In genomic region chr6:167993831-167994230, GRCh38 we compare ENCODE assay signal across 25 cellular contexts. TPM values are rescaled to one million over a fixed set of nuclear protein-coding genes. Genes with fewer than 3 reads are reported as not detected.
DNase-seq lines count a peak whose midpoint lies in the region; ATAC-seq and TF ChIP-seq lines count a peak whose summit lies in the region.
"Had no signal": no experiment of that assay in that cellular context is flagged by ENCODE, and none has a peak within 500 bp of the region (broad histone marks: within the 10 kb centered on the region; RNA-seq: fewer than 3 reads in every experiment).

No MANE protein-coding gene starts in this region.

- DNase-seq in heart right ventricle (no peak), right atrium auricular region (ENCODE audit: low spot score) (no peak), coronary artery (ENCODE audit: low spot score) (peak; percentile 59), lower leg skin (ENCODE audit: low spot score in 2 of 2) (peak; percentile 12 to 77), suprapubic skin (ENCODE audit: low spot score in 2 of 2) (peak in 1 of 2 donors; percentile 58), esophagus squamous epithelium (lab: John Stamatoyannopoulos, UW) (no peak)
- DNase-seq in activated CD4-positive, alpha-beta memory T cell treated with anti-CD3 and anti-CD28 coated beads for 36 hours: no peak
- DNase-seq: CD4-positive, alpha-beta T cell; HCEC 1CT; KBM-7; MV-4-11; NCI-H1105; NCI-H146; NCI-H1930; NCI-H2107; NCI-H524 treated with DMSO at 0.1 percent for 48 hours; NCI-H82; PC-9 had no signal

- intact Hi-C loops in heart right ventricle (cut with DNase I) (loop anchor here in 3 of 10 donors (2.0 to 5.0 kb wide), 3 partner anchors 38 to 43 kb away; no protein-coding TSS in a partner anchor), lower leg skin (cut with DNase I; ENCODE audit: low total_unique reads) (no loop called here), esophagus squamous epithelium (cut with DNase I) (no loop called here)
- intact Hi-C loops in activated CD4-positive, alpha-beta memory T cell treated with anti-CD3 and anti-CD28 coated beads for 36 hours (cut with micrococcal nuclease): no loop called here

- no peaks in the 10 kb centered on the region for H3K9me3 ChIP-seq in heart right ventricle
- H3K9me3 ChIP-seq in right atrium auricular region: no peaks in the 10 kb centered on the region
- no peaks in the 10 kb centered on the region for H3K9me3 ChIP-seq in suprapubic skin
- H3K9me3 ChIP-seq in esophagus squamous epithelium: no peaks in the 10 kb centered on the region
- H3K9me3 ChIP-seq: SJSA1 had no signal

- H3K36me3 ChIP-seq in heart right ventricle: no peaks in the 10 kb centered on the region
- H3K36me3 ChIP-seq in right atrium auricular region: no peaks in the 10 kb centered on the region
- no peaks in the 10 kb centered on the region for H3K36me3 ChIP-seq in suprapubic skin
- H3K36me3 ChIP-seq in esophagus squamous epithelium: no peaks in the 10 kb centered on the region
- H3K36me3 ChIP-seq: SJSA1 had no signal

- H3K36me3 Mint-ChIP-seq in activated CD4-positive, alpha-beta memory T cell treated with anti-CD3 and anti-CD28 coated beads for 36 hours: no peaks in the 10 kb centered on the region

- H3K27me3 ChIP-seq in heart right ventricle: peaks cover 0 to 11% (median 0%) of the 10 kb centered on the region in 7 donors
- no peaks in the 10 kb centered on the region for H3K27me3 ChIP-seq in right atrium auricular region
- H3K27me3 ChIP-seq in suprapubic skin: peaks cover 10% of the 10 kb centered on the region
- peaks cover 0 to 24% (median 0%) of the 10 kb centered on the region in 4 donors for H3K27me3 ChIP-seq in esophagus squamous epithelium
- H3K27me3 ChIP-seq: SJSA1 had no signal

- H3K4me3 Mint-ChIP-seq in activated CD4-positive, alpha-beta memory T cell treated with anti-CD3 and anti-CD28 coated beads for 36 hours: no peak overlapping the region
- H3K4me3 Mint-ChIP-seq: CD4-positive, alpha-beta T cell; GM23338 had no signal

- peaks cover 13% of the 10 kb centered on the region for H3K27me3 Mint-ChIP-seq in activated CD4-positive, alpha-beta memory T cell treated with anti-CD3 and anti-CD28 coated beads for 36 hours

- WGBS in heart right ventricle, 2 donors: 73 to 78% methylated on average over 11 of the region's 11 CpGs
- 85 to 95% methylated on average over 11 of the region's 11 CpGs for WGBS in lower leg skin, 2 donors
- 90% methylated on average over 11 of the region's 11 CpGs for WGBS in suprapubic skin
- 51 to 71% methylated on average over 10 to 11 of the region's 11 CpGs for whole genome bisulfite sequencing in esophagus squamous epithelium, 2 donors

- TF ChIP-seq EP300 in suprapubic skin (IDR thresholded peaks at IDR 0.05): no peak

- peaks cover 0 to 25% (median 8%) of the 10 kb centered on the region in 9 donors for H3K4me1 ChIP-seq in heart right ventricle
- peaks cover 0 to 7% of the 10 kb centered on the region in 2 donors for H3K4me1 ChIP-seq in right atrium auricular region
- no peaks in the 10 kb centered on the region for H3K4me1 ChIP-seq in suprapubic skin
- no peaks in the 10 kb centered on the region for H3K4me1 ChIP-seq in esophagus squamous epithelium
- H3K4me1 ChIP-seq: SJSA1 had no signal

- H3K9me3 Mint-ChIP-seq in activated CD4-positive, alpha-beta memory T cell treated with anti-CD3 and anti-CD28 coated beads for 36 hours: peaks cover 2% of the 10 kb centered on the region
- H3K9me3 Mint-ChIP-seq: CD4-positive, alpha-beta T cell had no signal

- no peak overlapping the region for H3K27ac Mint-ChIP-seq in activated CD4-positive, alpha-beta memory T cell treated with anti-CD3 and anti-CD28 coated beads for 36 hours
- H3K27ac Mint-ChIP-seq: CD4-positive, alpha-beta T cell; GM23338 had no signal

- H3K4me1 Mint-ChIP-seq in activated CD4-positive, alpha-beta memory T cell treated with anti-CD3 and anti-CD28 coated beads for 36 hours (ENCODE audit: low read depth): no peaks in the 10 kb centered on the region

- H3K4me3 ChIP-seq in heart right ventricle: no peak overlapping the region
- no peak overlapping the region for H3K4me3 ChIP-seq in right atrium auricular region
- no peak overlapping the region for H3K4me3 ChIP-seq in coronary artery
- H3K4me3 ChIP-seq in lower leg skin (ENCODE audit: low read depth, poor library complexity, severe bottlenecking): no peak overlapping the region
- H3K4me3 ChIP-seq in suprapubic skin: no peak overlapping the region
- no peak overlapping the region for H3K4me3 ChIP-seq in esophagus squamous epithelium
- H3K4me3 ChIP-seq: GM23338, PC-9, SJSA1 had no signal

- POLR2A ChIA-PET in activated CD4-positive, alpha-beta memory T cell treated with anti-CD3 and anti-CD28 coated beads for 36 hours (lab: Charles Lee): no interaction called here

- CTCF ChIA-PET in activated CD4-positive, alpha-beta memory T cell treated with anti-CD3 and anti-CD28 coated beads for 36 hours (lab: Charles Lee): no interaction called here

- H3K27ac ChIP-seq in heart right ventricle (peak overlapping the region in 9 of 10 donors; percentile 17 to 82 (median 63)), right atrium auricular region (peak overlapping the region in 1 of 2 donors; percentile 29), coronary artery (no peak overlapping the region), suprapubic skin (peak overlapping the region; percentile 24), esophagus squamous epithelium (peak overlapping the region in 1 of 4 donors; percentile 26)
- H3K27ac ChIP-seq: PC-9, SJSA1 had no signal

- ATAC-seq in heart right ventricle: no peak
- no peak for ATAC-seq in GM21390 (IDR thresholded peaks at IDR 0.05; ENCODE audit: unreplicated experiment)
- ATAC-seq: GM23338 had no signal

- no peak for TF ChIP-seq POLR2A in lower leg skin (IDR thresholded peaks at IDR 0.05)
- no peak for TF ChIP-seq POLR2A in suprapubic skin (IDR thresholded peaks at IDR 0.05)
- no peak for TF ChIP-seq POLR2A in esophagus squamous epithelium (IDR thresholded peaks at IDR 0.05)

- TF ChIP-seq CTCF in heart right ventricle (IDR thresholded peaks at IDR 0.05): no peak
- TF ChIP-seq CTCF in right atrium auricular region (IDR thresholded peaks at IDR 0.05): no peak
- TF ChIP-seq CTCF in coronary artery (IDR thresholded peaks at IDR 0.05): no peak
- TF ChIP-seq CTCF in lower leg skin (IDR thresholded peaks at IDR 0.05): no peak
- no peak for TF ChIP-seq CTCF in suprapubic skin (IDR thresholded peaks at IDR 0.05)
- TF ChIP-seq CTCF in esophagus squamous epithelium (IDR thresholded peaks at IDR 0.05): no peak

RNA-seq across cellular contexts. Expression of gene KIF25, which starts 3.6 kb away (rescaled TPM):
- under 1 TPM in 6 of 10 donors, not detected in 4; 0.18 to 0.80 (median 0.39) TPM for total RNA-seq in heart right ventricle
- under 1 TPM; 0.38 to 0.95 TPM for polyA plus RNA-seq in heart right ventricle
- total RNA-seq in right atrium auricular region: not detected
- total RNA-seq in lower leg skin: under 1 TPM in 2 of 4 donors, not detected in 2; 0.29 to 0.86 TPM
- total RNA-seq in suprapubic skin: under 1 TPM in 1 of 4 donors, not detected in 3; 0.76 TPM
- total RNA-seq in activated CD4-positive, alpha-beta memory T cell treated with anti-CD3 and anti-CD28 coated beads for 36 hours: not detected
- under 1 TPM in 1 of 4 donors, not detected in 3; 0.26 TPM for total RNA-seq in esophagus squamous epithelium
- total RNA-seq: A172; CD4-positive, alpha-beta T cell; LHCN-M2; MCF 10A; PC-9; SJSA1 had no signal
- polyA plus RNA-seq: BJ had no signal

Comparison
In these comparisons a context has a peak if more than half of its experiments do, and no peak if none do; other contexts are left out.
1. DNase-seq: peak in coronary artery (single experiment) and lower leg skin (2 of 2); none in heart right ventricle (0 of 2), right atrium auricular region (single experiment), activated CD4-positive, alpha-beta memory T cell treated with anti-CD3 and anti-CD28 coated beads for 36 hours (single experiment) and esophagus squamous epithelium (single experiment).
2. H3K27ac ChIP-seq: peak in heart right ventricle (9 of 10) and suprapubic skin (single experiment); none in coronary artery (0 of 2).